In the genomic region with DNA sequence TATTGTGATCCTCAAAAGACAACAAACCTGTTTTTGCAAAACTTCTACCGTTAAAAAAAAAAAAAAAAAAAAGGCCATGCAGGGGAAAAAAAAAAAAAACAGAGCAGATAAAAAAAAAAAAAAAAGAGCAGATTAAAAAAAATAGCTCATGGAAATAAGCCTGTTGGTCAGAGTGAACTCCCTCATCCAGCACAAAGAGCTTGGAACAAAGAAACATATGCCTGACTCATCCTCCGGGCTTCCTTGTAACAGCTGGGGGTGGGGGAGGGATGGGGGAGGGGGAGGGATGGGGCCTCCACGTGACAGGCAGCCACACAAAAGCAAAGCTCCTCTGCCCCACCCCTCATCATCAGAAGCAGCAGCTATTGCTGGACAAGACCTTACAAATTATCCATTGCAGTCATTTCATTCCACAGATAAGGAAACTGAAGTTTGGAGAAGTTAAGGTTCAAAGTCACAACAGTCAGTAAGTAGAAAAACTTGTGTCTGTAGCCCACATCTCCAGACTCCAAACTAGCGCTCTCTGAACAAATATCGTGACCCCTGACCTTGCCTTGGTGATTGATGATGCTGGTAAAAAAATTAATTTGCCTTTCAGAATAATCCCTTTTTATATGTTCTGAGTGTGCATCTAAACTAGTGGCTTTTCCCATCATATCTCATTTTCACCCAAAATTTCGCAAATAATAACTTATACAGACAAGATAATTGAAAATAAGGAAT, we compare ENCODE assay signal across 8 cellular contexts. TPM values are rescaled to one million over a fixed set of nuclear protein-coding genes. Genes with fewer than 3 reads are reported as not detected.
A peak's percentile ranks its signal among the peaks of the same experiment; 100 is the strongest.
DNase-seq lines count a peak whose midpoint lies in the region; ATAC-seq and TF ChIP-seq lines count a peak whose summit lies in the region.

No MANE protein-coding gene starts in this region.

- peak overlapping the region in 2 of 3 donors; percentile 7 to 40 for H3K27ac ChIP-seq in thyroid gland

- BruUV-seq in Calu3 (replicated peaks; lab: Mats Ljungman, UMichigan), result no TSS peak

- H3K27me3 Mint-ChIP-seq in Calu3 (ENCODE audit: unreplicated experiment), result no peaks in the 10 kb centered on the region
- H3K27me3 Mint-ChIP-seq in brain, result peaks cover 3% of the 10 kb centered on the region
- no peaks in the 10 kb centered on the region for H3K27me3 Mint-ChIP-seq in activated T-helper 17 cell treated with anti-CD3 and anti-CD28 coated beads, Interleukin-2, amount 50 U/mL, for 72 hours

- no peak overlapping the region for H3K4me3 ChIP-seq in thyroid gland (replicated peaks in 1 of 3)

- no peaks in the 10 kb centered on the region for H3K27me3 ChIP-seq in thyroid gland

- H3K4me3 Mint-ChIP-seq in Calu3 (ENCODE audit: low read depth, unreplicated experiment) (no peak overlapping the region), brain (no peak overlapping the region)
- H3K4me3 Mint-ChIP-seq in activated T-helper 17 cell treated with anti-CD3 and anti-CD28 coated beads, Interleukin-2, amount 50 U/mL, for 72 hours, result no peak overlapping the region

- WGBS in thyroid gland, 2 donors, result 45 to 47% methylated on average over 6 of the region's 6 CpGs

- H3K36me3 Mint-ChIP-seq in Calu3 (ENCODE audit: insufficient read depth, unreplicated experiment) (peaks cover 21% of the 10 kb centered on the region), brain (peaks cover 15% of the 10 kb centered on the region)
- H3K36me3 Mint-ChIP-seq in activated T-helper 17 cell treated with anti-CD3 and anti-CD28 coated beads, Interleukin-2, amount 50 U/mL, for 72 hours (ENCODE audit: low read depth), result peaks cover 9% of the 10 kb centered on the region

- peaks cover 10% of the 10 kb centered on the region for H3K4me1 Mint-ChIP-seq in Calu3 (ENCODE audit: low read depth, unreplicated experiment)
- peaks cover 46% of the 10 kb centered on the region for H3K4me1 Mint-ChIP-seq in brain
- no peaks in the 10 kb centered on the region for H3K4me1 Mint-ChIP-seq in activated T-helper 17 cell treated with anti-CD3 and anti-CD28 coated beads, Interleukin-2, amount 50 U/mL, for 72 hours

- intact Hi-C loops in Calu3 (cut with micrococcal nuclease; ENCODE audit: unreplicated experiment) (no loop called here), thyroid gland (cut with DNase I) (no loop called here)

- CTCF ChIA-PET in Calu3 (lab: Charles Lee), result interaction anchor here (0.6 to 0.7 kb wide), 4 partner anchors 49 to 97 kb away, joined by 4 to 6 read pairs (median 6); no protein-coding TSS in a partner anchor

- DNase-seq in Calu3 (peak; percentile 30), NCI-H2171 (lab: John Stamatoyannopoulos, UW) (peak; percentile 83), iPS-NIHi7 (ENCODE audit: extremely low spot score) (peak; percentile 86), thyroid gland (peak; percentile 25 to 39), NOMO-1 treated with dmso at 0.1 percent for 144 hours (lab: John Stamatoyannopoulos, UW; ENCODE audit: unreplicated experiment) (no peak)

- H3K9me3 ChIP-seq in thyroid gland, result no peaks in the 10 kb centered on the region

- no peaks in the 10 kb centered on the region for H3K9me3 Mint-ChIP-seq in Calu3 (ENCODE audit: low read depth, unreplicated experiment)
- peaks cover 0 to 9% (median 4%) of the 10 kb centered on the region in 5 experiments for H3K9me3 Mint-ChIP-seq in brain
- no peaks in the 10 kb centered on the region for H3K9me3 Mint-ChIP-seq in activated T-helper 17 cell treated with anti-CD3 and anti-CD28 coated beads, Interleukin-2, amount 50 U/mL, for 72 hours

- TF ChIP-seq POLR2A in thyroid gland (IDR thresholded peaks at IDR 0.05), result no peak

- no peak for ATAC-seq in activated T-helper 17 cell treated with anti-CD3 and anti-CD28 coated beads, Interleukin-2, amount 50 U/mL, for 72 hours (replicated peaks)
- no peak for ATAC-seq in HG03439 (IDR thresholded peaks at IDR 0.05; ENCODE audit: unreplicated experiment)

- H3K4me1 ChIP-seq in thyroid gland, result peaks cover 0 to 11% of the 10 kb centered on the region in 2 donors

- TF ChIP-seq CTCF in Calu3 (IDR thresholded peaks at IDR 0.05; ENCODE audit: unreplicated experiment) (no peak), brain (conservative IDR thresholded peaks at IDR 0.05) (no peak), thyroid gland (IDR thresholded peaks at IDR 0.05) (no peak)

- H3K36me3 ChIP-seq in thyroid gland, result no peaks in the 10 kb centered on the region

- H3K27ac Mint-ChIP-seq in Calu3 (ENCODE audit: unreplicated experiment), result peak overlapping the region; percentile 39
- H3K27ac Mint-ChIP-seq in brain, result peak overlapping the region in 3 of 5 experiments; percentile 54 to 60 (median 55)
- no peak overlapping the region for H3K27ac Mint-ChIP-seq in activated T-helper 17 cell treated with anti-CD3 and anti-CD28 coated beads, Interleukin-2, amount 50 U/mL, for 72 hours

RNA-seq across cellular contexts. Expression of a gene that starts 38.9 kb away (rescaled TPM):
- 20.1 and 21.6 TPM in 2 replicates for total RNA-seq in Calu3 (2022)
- 8.8 TPM for polyA plus RNA-seq in brain (ENCODE audit: insufficient read depth, low read depth, low replicate concordance)
- total RNA-seq in thyroid gland, result 10 to 100 TPM; 39.1 to 53.3 (median 46.1) TPM
- 1 to 10 TPM; 7.1 to 9.3 TPM for total RNA-seq in activated T-helper 17 cell treated with anti-CD3 and anti-CD28 coated beads, Interleukin-2, amount 50 U/mL, for 72 hours

RNA-seq across cellular contexts. Expression of a gene that starts 42.6 kb away (rescaled TPM):
- total RNA-seq in Calu3 (2022) (1.2 and 1.5 TPM in 2 replicates), thyroid gland (1 to 10 TPM in 3 of 4 donors, not detected in 1; 2.0 to 6.0 (median 2.2) TPM)
- polyA plus RNA-seq in brain (ENCODE audit: insufficient read depth, low read depth, low replicate concordance), result 0.31 TPM
- not detected for total RNA-seq in activated T-helper 17 cell treated with anti-CD3 and anti-CD28 coated beads, Interleukin-2, amount 50 U/mL, for 72 hours
